16 cellular contexts compared by ENCODE assay signal in genomic region chr15:34879112-34879511, GRCh38.
DNase-seq lines count a peak whose midpoint lies in the region; ATAC-seq and TF ChIP-seq lines count a peak whose summit lies in the region.
"Had no signal": no experiment of that assay in that cellular context is flagged by ENCODE, and none has a peak within 500 bp of the region (broad histone marks: within the 10 kb centered on the region; RNA-seq: fewer than 3 reads in every experiment).

No MANE protein-coding gene starts in this region.

- DNase-seq in OCI-M1 (lab: John Stamatoyannopoulos, UW) = peak; percentile 25
- peak; percentile 8 for DNase-seq in fibroblast of villous mesenchyme (ENCODE audit: low read depth)
- peak; percentile 33 for DNase-seq in testis
- DNase-seq in NAMALWA (ENCODE audit: low spot score) = no peak
- DNase-seq: AML-193; Caco-2; Calu3; CD4-positive, alpha-beta T cell; CD8-positive, alpha-beta T cell; DMS79 treated with DMSO at 0.1 percent for 48 hours; GF-D8 had no signal

- TF ChIP-seq POLR2A in testis (IDR thresholded peaks at IDR 0.05) = no peak

- H3K4me1 ChIP-seq in testis = peaks cover 4% of the 10 kb centered on the region
- H3K4me1 ChIP-seq: A549; BLaER1 treated with 17β-estradiol and CSF1 and Interleukin-3, amounts not matched to agents 10 nM and 100 nM; Caco-2 had no signal

- H3K27ac ChIP-seq in testis = peak overlapping the region; percentile 55 to 65
- H3K27ac ChIP-seq: 22Rv1; A549; BLaER1 treated with 17β-estradiol and CSF1 and Interleukin-3, amounts not matched to agents 10 nM and 100 nM; C4-2B had no signal

- H3K4me3 ChIP-seq in fibroblast of villous mesenchyme (ENCODE audit: low read depth, low read length) = no peak overlapping the region
- no peak overlapping the region for H3K4me3 ChIP-seq in testis
- H3K4me3 ChIP-seq: A549; BLaER1 treated with 17β-estradiol and CSF1 and Interleukin-3, amounts not matched to agents 10 nM and 100 nM had no signal

- no peak for TF ChIP-seq CTCF in fibroblast of villous mesenchyme (IDR thresholded peaks at IDR 0.05; ENCODE audit: insufficient read depth, low read depth, low read length)
- TF ChIP-seq CTCF in testis (IDR thresholded peaks at IDR 0.05) = no peak

- no peak for ATAC-seq in HG03175 (IDR thresholded peaks at IDR 0.05; ENCODE audit: unreplicated experiment)
- ATAC-seq: A549; CD8-positive, alpha-beta T cell had no signal

- 66 to 69% methylated on average over 4 of the region's 4 CpGs for WGBS in testis, 2 donors

- intact Hi-C loops in testis (cut with DNase I; ENCODE audit: low total_unique reads) = no loop called here

- H3K27me3 ChIP-seq in testis = no peaks in the 10 kb centered on the region
- H3K27me3 ChIP-seq: BLaER1 treated with 17β-estradiol and CSF1 and Interleukin-3, amounts not matched to agents 10 nM and 100 nM had no signal

- H3K9me3 ChIP-seq in testis = no peaks in the 10 kb centered on the region
- H3K9me3 ChIP-seq: A549; BLaER1 treated with 17β-estradiol and CSF1 and Interleukin-3, amounts not matched to agents 10 nM and 100 nM; Caco-2 had no signal

- no peaks in the 10 kb centered on the region for H3K36me3 ChIP-seq in testis (ENCODE audit: low read depth, missing control alignments)
